In the genomic region with DNA sequence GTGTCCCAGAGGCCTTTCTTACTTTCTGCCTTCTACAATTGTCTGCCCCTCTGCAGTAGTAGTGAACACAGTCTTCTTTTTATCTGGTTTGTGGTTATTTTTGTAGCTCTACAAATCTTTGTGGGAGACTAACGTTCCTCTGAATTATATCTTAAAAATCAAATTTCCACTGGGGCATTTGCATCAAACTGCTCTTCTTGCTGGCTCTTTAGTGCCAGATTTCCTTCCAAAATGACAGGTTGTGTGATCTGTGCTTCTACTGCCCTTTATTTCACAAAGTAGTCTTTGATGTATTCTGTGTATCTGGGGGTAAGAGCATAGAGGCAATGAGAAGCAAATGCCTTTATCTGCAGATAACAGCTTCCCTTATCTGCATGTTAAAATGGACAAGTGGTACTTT, we compare ENCODE assay signal across 27 cellular contexts.
"Had no signal": no experiment of that assay in that cellular context is flagged by ENCODE, and none has a peak within 500 bp of the region (broad histone marks: within the 10 kb centered on the region; RNA-seq: fewer than 3 reads in every experiment).

No MANE protein-coding gene starts in this region.

- H3K9me3 ChIP-seq: gastroesophageal sphincter, mucosa of descending colon, neutrophil, right lobe of liver, suprapubic skin, transverse colon, vagina had no signal

- H3K4me1 ChIP-seq: foreskin keratinocyte, gastroesophageal sphincter, parathyroid adenoma, right lobe of liver, suprapubic skin, transverse colon, vagina had no signal

- H3K79me2 ChIP-seq: hepatocyte, parathyroid adenoma had no signal

- H3K27me3 ChIP-seq: esophagus muscularis mucosa, gastroesophageal sphincter, hepatocyte, neutrophil, right lobe of liver, suprapubic skin, transverse colon, vagina had no signal

- H3K4me3 ChIP-seq: esophagus muscularis mucosa, gastroesophageal sphincter, heart left ventricle, hepatocyte, lung, mucosa of descending colon, right lobe of liver, smooth muscle cell, suprapubic skin, transverse colon, vagina had no signal

- DNase-seq: effector CD8-positive, alpha-beta T cell; endodermal cell; foreskin keratinocyte; heart left ventricle; kidney; mucosa of descending colon; naive B cell; right lobe of liver; stimulated activated CD4-positive, alpha-beta T cell treated with anti-CD3 and anti-CD28 coated beads, Interleukin-12 subunit alpha, Interleukin-12 subunit beta, amount 100 ng/mL, for 4 hours; stimulated activated CD4-positive, alpha-beta T cell treated with anti-CD3 and anti-CD28 coated beads, Interleukin-1b, Interleukin-23, amount 100 ng/mL, for 48 hours; stimulated activated CD4-positive, alpha-beta T cell treated with anti-CD3 and anti-CD28 coated beads, Interleukin-4, amount 100 ng/mL, for 1 hour; stimulated activated CD8-positive, alpha-beta memory T cell treated with anti-CD3 and anti-CD28 coated beads, Interleukin-4, amount 100 ng/mL, for 48 hours; stimulated activated naive CD4-positive, alpha-beta T cell; stimulated activated naive CD8-positive, alpha-beta T cell treated with anti-CD3 and anti-CD28 coated beads, Interleukin-15, amount 100 ng/mL, for 72 hours; transverse colon had no signal

- H2AFZ ChIP-seq: hepatocyte, parathyroid adenoma had no signal

- ATAC-seq: foreskin keratinocyte; gastroesophageal sphincter; heart left ventricle; left lobe of liver; mucosa of descending colon; natural killer cell treated with Interleukin-12 subunit alpha and Interleukin-12 subunit beta and Interleukin-15 and Interleukin-18, amount 100 ng/mL, for 72 hours; right lobe of liver; stimulated activated naive CD8-positive, alpha-beta T cell treated with anti-CD3 and anti-CD28 coated beads, Interleukin-15, amount 100 ng/mL, for 72 hours had no signal

- H3K9ac ChIP-seq: parathyroid adenoma had no signal

- H3K4me2 ChIP-seq: hepatocyte, smooth muscle cell had no signal

- H3K27ac ChIP-seq: epithelial cell of prostate, esophagus muscularis mucosa, foreskin keratinocyte, gastroesophageal sphincter, heart left ventricle, hepatocyte, neutrophil, parathyroid adenoma, right lobe of liver, suprapubic skin, transverse colon, vagina had no signal

- H3K36me3 ChIP-seq: esophagus muscularis mucosa, gastroesophageal sphincter, heart left ventricle, neutrophil, right lobe of liver, suprapubic skin, transverse colon, vagina had no signal
